21 cellular contexts compared by ENCODE assay signal in the genomic region with DNA sequence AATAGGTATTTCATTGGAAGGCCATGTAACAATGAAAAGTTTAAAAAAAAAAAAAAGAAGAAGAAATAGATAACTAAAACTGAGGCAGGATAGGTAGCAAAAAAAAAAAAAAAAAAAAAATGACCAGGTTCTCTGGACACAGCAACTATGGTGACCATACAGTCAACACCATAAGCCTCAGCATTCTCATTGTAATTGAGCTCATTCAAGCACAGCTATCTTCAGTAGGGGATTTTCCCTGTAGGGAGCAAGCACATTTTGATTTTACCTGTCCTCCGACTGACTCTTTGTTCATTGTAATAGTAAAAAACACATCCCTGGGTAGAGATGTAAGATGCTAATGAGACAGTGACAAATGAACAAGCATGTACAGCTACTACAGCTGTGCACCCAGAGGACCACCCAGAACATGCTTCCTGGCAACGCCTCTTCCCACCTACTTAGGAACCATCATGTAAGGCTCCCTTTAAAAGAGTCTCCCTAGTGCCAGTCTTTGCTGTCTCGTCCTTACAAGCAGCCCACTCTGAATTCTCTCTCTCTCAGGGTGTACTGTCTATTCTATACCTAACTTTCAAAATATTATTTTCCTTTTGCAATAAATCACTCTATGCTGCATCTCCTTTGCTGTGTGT.
DNase-seq lines count a peak whose midpoint lies in the region; ATAC-seq and TF ChIP-seq lines count a peak whose summit lies in the region.
"Had no signal": no experiment of that assay in that cellular context is flagged by ENCODE, and none has a peak within 500 bp of the region (broad histone marks: within the 10 kb centered on the region; RNA-seq: fewer than 3 reads in every experiment).

No MANE protein-coding gene starts in this region.

- H3K27me3 Mint-ChIP-seq in activated naive CD4-positive, alpha-beta T cell treated with anti-CD3 and anti-CD28 coated beads, Interleukin-2, amount 50 U/mL, for 24 hours: no peaks in the 10 kb centered on the region
- no peaks in the 10 kb centered on the region for H3K27me3 Mint-ChIP-seq in activated CD8-positive, alpha-beta T cell treated with anti-CD3 and anti-CD28 coated beads, Interleukin-2, amount 10 ng/mL, durations not matched to agents 7 days and 5 days (ENCODE audit: low read depth)

- H3K36me3 Mint-ChIP-seq in activated naive CD4-positive, alpha-beta T cell treated with anti-CD3 and anti-CD28 coated beads, Interleukin-2, amount 50 U/mL, for 24 hours: peaks cover 14% of the 10 kb centered on the region
- peaks cover 64% of the 10 kb centered on the region for H3K36me3 Mint-ChIP-seq in activated CD8-positive, alpha-beta T cell treated with anti-CD3 and anti-CD28 coated beads, Interleukin-2, amount 10 ng/mL, durations not matched to agents 7 days and 5 days (ENCODE audit: low read depth)

- H3K9me3 Mint-ChIP-seq in activated naive CD4-positive, alpha-beta T cell treated with anti-CD3 and anti-CD28 coated beads, Interleukin-2, amount 50 U/mL, for 24 hours: no peaks in the 10 kb centered on the region
- H3K9me3 Mint-ChIP-seq in activated CD8-positive, alpha-beta T cell treated with anti-CD3 and anti-CD28 coated beads, Interleukin-2, amount 10 ng/mL, durations not matched to agents 7 days and 5 days (ENCODE audit: insufficient read depth): no peaks in the 10 kb centered on the region
- H3K9me3 Mint-ChIP-seq: neural progenitor cell had no signal

- H3K4me1 Mint-ChIP-seq in activated naive CD4-positive, alpha-beta T cell treated with anti-CD3 and anti-CD28 coated beads, Interleukin-2, amount 50 U/mL, for 24 hours: peaks cover 54% of the 10 kb centered on the region
- peaks cover 57% of the 10 kb centered on the region for H3K4me1 Mint-ChIP-seq in activated CD8-positive, alpha-beta T cell treated with anti-CD3 and anti-CD28 coated beads, Interleukin-2, amount 10 ng/mL, durations not matched to agents 7 days and 5 days (ENCODE audit: low read depth)

- ATAC-seq in activated CD8-positive, alpha-beta T cell treated with anti-CD3 and anti-CD28 coated beads, Interleukin-2, amount 10 ng/mL, durations not matched to agents 7 days and 5 days: no peak
- no peak for ATAC-seq in GM19455 (IDR thresholded peaks at IDR 0.05; ENCODE audit: unreplicated experiment)
- ATAC-seq: esophagus mucosa, left colon had no signal

- peak overlapping the region; percentile 0 for H3K4me3 Mint-ChIP-seq in activated naive CD4-positive, alpha-beta T cell treated with anti-CD3 and anti-CD28 coated beads, Interleukin-2, amount 50 U/mL, for 24 hours
- H3K4me3 Mint-ChIP-seq in activated CD8-positive, alpha-beta T cell treated with anti-CD3 and anti-CD28 coated beads, Interleukin-2, amount 10 ng/mL, durations not matched to agents 7 days and 5 days: no peak overlapping the region
- H3K4me3 Mint-ChIP-seq: neural progenitor cell had no signal

- DNase-seq in activated naive CD4-positive, alpha-beta T cell treated with Interleukin-2 at 50 U/mL for 16 hours: no peak
- no peak for DNase-seq in activated CD8-positive, alpha-beta T cell treated with anti-CD3 and anti-CD28 coated beads, Interleukin-2, amount 10 ng/mL, durations not matched to agents 7 days and 5 days
- DNase-seq in islet precursor cell (peak; percentile 29), anterior cingulate cortex (lab: John Stamatoyannopoulos, UW) (no peak), foreskin fibroblast (no peak)
- DNase-seq: activated T-cell treated with anti-CD3 and anti-CD28 coated beads, Interleukin-2, amount 50 U/mL, for 1 hour; amniotic stem cell; caudate nucleus; COR-L47; left colon; NCI-H187; NCI-H446 treated with DMSO at 0.1 percent for 48 hours; NK-92 treated with Interleukin-12 subunit alpha and Interleukin-12 subunit beta, amount 100 ng/mL, for 24 hours; SK-N-SH; stimulated activated CD4-positive, alpha-beta T cell treated with anti-CD3 and anti-CD28 coated beads, Interleukin-12 subunit alpha, Interleukin-12 subunit beta, amount 100 ng/mL, for 4 hours; stimulated activated CD8-positive, alpha-beta memory T cell treated with anti-CD3 and anti-CD28 coated beads, Interleukin-4, amount 100 ng/mL, for 48 hours; testis had no signal

- CTCF ChIA-PET in activated CD8-positive, alpha-beta T cell treated with anti-CD3 and anti-CD28 coated beads, Interleukin-2, amount 10 ng/mL, durations not matched to agents 7 days and 5 days (lab: Charles Lee): interaction anchor here (1.0 to 4.1 kb wide), 8 partner anchors 11 to 159 kb away, joined by 3 to 16 read pairs (median 4); a partner anchor contains a TSS

- TF ChIP-seq CTCF in foreskin fibroblast (IDR thresholded peaks at IDR 0.05; ENCODE audit: low read depth, low read length): no peak

- peak overlapping the region; percentile 66 for H3K27ac Mint-ChIP-seq in activated naive CD4-positive, alpha-beta T cell treated with anti-CD3 and anti-CD28 coated beads, Interleukin-2, amount 50 U/mL, for 24 hours
- peak overlapping the region; percentile 15 for H3K27ac Mint-ChIP-seq in activated CD8-positive, alpha-beta T cell treated with anti-CD3 and anti-CD28 coated beads, Interleukin-2, amount 10 ng/mL, durations not matched to agents 7 days and 5 days
- H3K27ac Mint-ChIP-seq: neural progenitor cell had no signal

- H3K4me3 ChIP-seq in foreskin fibroblast (ENCODE audit: low read depth in 1 of 2, low read length in 2 of 2): no peak overlapping the region
- H3K4me3 ChIP-seq: neural progenitor cell, testis had no signal

- POLR2A ChIA-PET in activated CD8-positive, alpha-beta T cell treated with anti-CD3 and anti-CD28 coated beads, Interleukin-2, amount 10 ng/mL, durations not matched to agents 7 days and 5 days (lab: Charles Lee): no interaction called here
